In genomic region chr15:75671684-75672083, GRCh38 we compare ENCODE assay signal across 1 cellular context.
TF ChIP-seq lines count a peak whose summit lies in the region.

No MANE protein-coding gene starts in this region.

TF ChIP-seq in IMR-90, 13 proteins besides CTCF, POLR2A, EP300 and RAD21:
- no peak for TF ChIP-seq MXI1 (IDR thresholded peaks at IDR 0.05; ENCODE audit: borderline replicate concordance, low read depth, low read length)
- TF ChIP-seq SMC3 (IDR thresholded peaks at IDR 0.05; ENCODE audit: low read depth, low read length), result no peak
- TF ChIP-seq MAFK (IDR thresholded peaks at IDR 0.05; ENCODE audit: low read depth, low read length), result no peak
- TF ChIP-seq MAZ (IDR thresholded peaks at IDR 0.05; ENCODE audit: borderline replicate concordance, low read depth, low read length), result no peak
- TF ChIP-seq, protein P1, sequence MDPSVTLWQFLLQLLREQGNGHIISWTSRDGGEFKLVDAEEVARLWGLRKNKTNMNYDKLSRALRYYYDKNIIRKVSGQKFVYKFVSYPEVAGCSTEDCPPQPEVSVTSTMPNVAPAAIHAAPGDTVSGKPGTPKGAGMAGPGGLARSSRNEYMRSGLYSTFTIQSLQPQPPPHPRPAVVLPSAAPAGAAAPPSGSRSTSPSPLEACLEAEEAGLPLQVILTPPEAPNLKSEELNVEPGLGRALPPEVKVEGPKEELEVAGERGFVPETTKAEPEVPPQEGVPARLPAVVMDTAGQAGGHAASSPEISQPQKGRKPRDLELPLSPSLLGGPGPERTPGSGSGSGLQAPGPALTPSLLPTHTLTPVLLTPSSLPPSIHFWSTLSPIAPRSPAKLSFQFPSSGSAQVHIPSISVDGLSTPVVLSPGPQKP (IDR thresholded peaks at IDR 0.05; ENCODE audit: borderline replicate concordance, low read depth, low read length), result no peak
- TF ChIP-seq CHD1 (IDR thresholded peaks at IDR 0.05; ENCODE audit: low read depth, low read length), result no peak
- TF ChIP-seq FOS (IDR thresholded peaks at IDR 0.05; ENCODE audit: low read depth, low read length), result no peak
- TF ChIP-seq RFX5 (IDR thresholded peaks at IDR 0.05; ENCODE audit: low read depth, low read length), result no peak
- TF ChIP-seq NFE2L2 (IDR thresholded peaks at IDR 0.05; ENCODE audit: low read depth, low read length), result no peak
- no peak for TF ChIP-seq RCOR1 (IDR thresholded peaks at IDR 0.05; ENCODE audit: insufficient replicate concordance, low read length)
- TF ChIP-seq BHLHE40 (IDR thresholded peaks at IDR 0.05; ENCODE audit: low read depth, low read length), result no peak
- TF ChIP-seq, protein P2, sequence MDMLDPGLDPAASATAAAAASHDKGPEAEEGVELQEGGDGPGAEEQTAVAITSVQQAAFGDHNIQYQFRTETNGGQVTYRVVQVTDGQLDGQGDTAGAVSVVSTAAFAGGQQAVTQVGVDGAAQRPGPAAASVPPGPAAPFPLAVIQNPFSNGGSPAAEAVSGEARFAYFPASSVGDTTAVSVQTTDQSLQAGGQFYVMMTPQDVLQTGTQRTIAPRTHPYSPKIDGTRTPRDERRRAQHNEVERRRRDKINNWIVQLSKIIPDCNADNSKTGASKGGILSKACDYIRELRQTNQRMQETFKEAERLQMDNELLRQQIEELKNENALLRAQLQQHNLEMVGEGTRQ (IDR thresholded peaks at IDR 0.05; ENCODE audit: low read depth, low read length), result no peak
- TF ChIP-seq CEBPB (IDR thresholded peaks at IDR 0.05; ENCODE audit: low read depth, low read length), result no peak
